8 cellular contexts compared by ENCODE assay signal in genomic region chr19:51366050-51366998, GRCh38. TPM values are rescaled to one million over a fixed set of nuclear protein-coding genes. Genes with fewer than 3 reads are reported as not detected.
DNase-seq lines count a peak whose midpoint lies in the region; ATAC-seq and TF ChIP-seq lines count a peak whose summit lies in the region.

Gene ETFB, minus strand, starts transcription at chr19:51366388. Its CDS starts 62 bp downstream, at chr19:51366326.

- CTCF ChIA-PET in RWPE1 (lab: Yijun Ruan, JAX) = interaction anchor here (0.7 kb wide), 1 partner anchor 57 kb away, joined by 3 read pairs; no protein-coding TSS in a partner anchor

- peak within 1 kb of the TSS; percentile 96 to 99 (median 98) for H3K27ac Mint-ChIP-seq in naive B cell

- ATAC-seq in GM19372 (IDR thresholded peaks at IDR 0.05; ENCODE audit: low read depth, unreplicated experiment) (peak; percentile 40), naive B cell (ENCODE audit: low read depth in 2 of 2) (peak; percentile 51 to 52)

- DNase-seq in HT1080 (ENCODE audit: low read depth) (peak; percentile 94), RWPE1 (ENCODE audit: low spot score) (peak; percentile 96), fibroblast of gingiva (ENCODE audit: low read depth) (peak; percentile 98), naive B cell (peak; percentile 88)
- DNase-seq in activated T-helper 1 cell treated with anti-CD3 and anti-CD28 coated beads, Interleukin-2, amount 50 U/mL, for 16 hours (ENCODE audit: low read depth in 1 of 2, low spot score in 1 of 2) = peak; percentile 80 to 86
- DNase-seq in stimulated activated CD8-positive, alpha-beta memory T cell treated with anti-CD3 and anti-CD28 coated beads, Interleukin-7, amount 100 ng/mL, for 48 hours (ENCODE audit: extremely low read depth in 1 of 2, low read depth in 1 of 2) = peak; percentile 89 to 97

- peak within 1 kb of the TSS; percentile 91 to 99 (median 97) for H3K4me3 Mint-ChIP-seq in naive B cell

- H3K9me3 ChIP-seq in BLaER1 treated with 17β-estradiol and CSF1 and Interleukin-3, amounts not matched to agents 10 nM and 100 nM (replicated peaks in 1 of 11) = no peaks in the 10 kb centered on the region

- peak within 1 kb of the TSS; percentile 95 to 100 (median 98) for H3K4me2 ChIP-seq in BLaER1 treated with 17β-estradiol and CSF1 and Interleukin-3, amounts not matched to agents 10 nM and 100 nM

- H3K9me3 Mint-ChIP-seq in naive B cell = no peaks in the 10 kb centered on the region

- H3K9ac ChIP-seq in BLaER1 treated with 17β-estradiol and CSF1 and Interleukin-3, amounts not matched to agents 10 nM and 100 nM = peak within 1 kb of the TSS; percentile 86 to 97 (median 93)

- H3K4me3 ChIP-seq in BLaER1 treated with 17β-estradiol and CSF1 and Interleukin-3, amounts not matched to agents 10 nM and 100 nM = peak within 1 kb of the TSS; percentile 67 to 87 (median 80)

- H3K36me3 ChIP-seq in BLaER1 treated with 17β-estradiol and CSF1 and Interleukin-3, amounts not matched to agents 10 nM and 100 nM = peaks cover 0 to 5% (median 0%) of the 10 kb centered on the region in 11 experiments; a peak in 1 of 22 replicates

- peak within 1 kb of the TSS; percentile 82 to 99 (median 95) for H3K27ac ChIP-seq in BLaER1 treated with 17β-estradiol and CSF1 and Interleukin-3, amounts not matched to agents 10 nM and 100 nM
- peak within 1 kb of the TSS; percentile 93 for H3K27ac ChIP-seq in RWPE1

- POLR2A ChIA-PET in RWPE1 (lab: Yijun Ruan, JAX; ENCODE audit: low non-redundant PET) = interaction anchor here (1.1 kb wide), 1 partner anchor 27 kb away, joined by 4 read pairs; no protein-coding TSS in a partner anchor

- no peaks in the 10 kb centered on the region for H3K27me3 ChIP-seq in BLaER1 treated with 17β-estradiol and CSF1 and Interleukin-3, amounts not matched to agents 10 nM and 100 nM

- peaks cover 47 to 60% (median 60%) of the 10 kb centered on the region in 3 donors for H3K4me1 Mint-ChIP-seq in naive B cell

- no peaks in the 10 kb centered on the region for H3K27me3 Mint-ChIP-seq in naive B cell

- peaks cover 0 to 6% (median 0%) of the 10 kb centered on the region in 11 experiments; a peak in 3 of 22 replicates for H4K20me1 ChIP-seq in BLaER1 treated with 17β-estradiol and CSF1 and Interleukin-3, amounts not matched to agents 10 nM and 100 nM

- no peaks in the 10 kb centered on the region for H3K36me3 Mint-ChIP-seq in naive B cell

- no peak for TF ChIP-seq CTCF in RWPE1 (conservative IDR thresholded peaks at IDR 0.05; ENCODE audit: low read depth)

- peaks cover 68 to 76% (median 73%) of the 10 kb centered on the region in 10 experiments for H3K4me1 ChIP-seq in BLaER1 treated with 17β-estradiol and CSF1 and Interleukin-3, amounts not matched to agents 10 nM and 100 nM

RNA-seq across cellular contexts. Expression of gene ETFB, which starts in this region (rescaled TPM):
- total RNA-seq in HT1080 (2014; rRNA removed; shearing (Covaris generic)) = 68.4 and 92.5 TPM in 2 replicates
- 73.8 and 93.5 TPM in 2 replicates for polyA plus RNA-seq in HT1080 (2015; cell fraction: cytosol; rRNA removed)
- polyA plus RNA-seq in HT1080 (2015; cell fraction: nucleus; rRNA removed) = 44.5 and 47.5 TPM in 2 replicates
- polyA plus RNA-seq in naive B cell (ENCODE audit: low read depth in 6 of 6) = 100 to 1,000 TPM in 3 of 6 donors, 10 to 100 TPM in 3; 72.7 to 167 (median 101) TPM

Comparison
In these comparisons a context has a peak if more than half of its experiments do, and no peak if none do; other contexts are left out.
1. Peak in every context shown above with its lines: DNase-seq, ATAC-seq, H3K4me3 ChIP-seq and H3K27ac ChIP-seq.